ENCODE assay signal across 18 cellular contexts in genomic region chr2:230921806-230922595, GRCh38. TPM values are rescaled to one million over a fixed set of nuclear protein-coding genes. Genes with fewer than 3 reads are reported as not detected.
DNase-seq lines count a peak whose midpoint lies in the region; ATAC-seq, FAIRE-seq and TF ChIP-seq lines count a peak whose summit lies in the region.
"Had no signal": no experiment of that assay in that cellular context is flagged by ENCODE, and none has a peak within 500 bp of the region (broad histone marks: within the 10 kb centered on the region; RNA-seq: fewer than 3 reads in every experiment).

No MANE protein-coding gene starts in this region.

- H3K9me3 ChIP-seq in HepG2 (ENCODE audit: low read length) = no peaks in the 10 kb centered on the region
- H3K9me3 ChIP-seq: thyroid gland had no signal

- no peak for FAIRE-seq in HepG2 (lab: Jason Lieb, UNC)

- no peak for ATAC-seq in stimulated activated naive CD8-positive, alpha-beta T cell treated with anti-CD3 and anti-CD28 coated beads, Interleukin-15, amount 100 ng/mL, for 72 hours
- no peak for ATAC-seq in stimulated activated naive CD8-positive, alpha-beta T cell treated with anti-CD3 and anti-CD28 coated beads, Interleukin-15, Interleukin-2, amounts not matched to agents 100 U/mL and 50 U/mL, for 24 hours
- ATAC-seq in activated CD8-positive, alpha-beta T cell treated with anti-CD3 and anti-CD28 coated beads for 36 hours = no peak
- ATAC-seq in HepG2 = no peak
- no peak for ATAC-seq in SK-N-SH treated with all-trans-retinoic acid at 6 μM for 48 hours
- ATAC-seq in GM18520 (IDR thresholded peaks at IDR 0.05; ENCODE audit: unreplicated experiment) = no peak
- ATAC-seq: activated CD4-positive, CD25-positive, alpha-beta regulatory T cell treated with anti-CD3 and anti-CD28 coated beads, Interleukin-2, amount 50 U/mL, for 24 hours had no signal

- H3K27ac Mint-ChIP-seq in stimulated activated naive CD8-positive, alpha-beta T cell treated with anti-CD3 and anti-CD28 coated beads, Interleukin-15, amount 100 ng/mL, for 72 hours = no peak overlapping the region
- peak overlapping the region; percentile 35 for H3K27ac Mint-ChIP-seq in activated CD8-positive, alpha-beta T cell treated with anti-CD3 and anti-CD28 coated beads for 36 hours

- TF ChIP-seq CTCF in activated CD8-positive, alpha-beta T cell treated with anti-CD3 and anti-CD28 coated beads for 36 hours (IDR thresholded peaks at IDR 0.05) = no peak
- no peak for TF ChIP-seq CTCF in HepG2 (CRISPR knock-in tag; IDR thresholded peaks at IDR 0.05)
- TF ChIP-seq CTCF in GM20000 (IDR thresholded peaks at IDR 0.05; ENCODE audit: extremely low read depth, missing control alignments) = no peak

- no peak for TF ChIP-seq RAD21 in HepG2 (CRISPR knock-in tag; IDR thresholded peaks at IDR 0.05)

- TF ChIP-seq EP300 in HepG2 (IDR thresholded peaks at IDR 0.05; ENCODE audit: low read depth in 2 of 2, low read length in 2 of 2) (no peak), HepG2 (CRISPR knock-in tag; IDR thresholded peaks at IDR 0.05; ENCODE audit: borderline replicate concordance) (no peak)

- no peaks in the 10 kb centered on the region for H3K36me3 ChIP-seq in HepG2 (replicated peaks in 1 of 2; ENCODE audit: control insufficient read depth in 1 of 2, insufficient read depth in 2 of 2, low read length in 2 of 2)
- H3K36me3 ChIP-seq: thyroid gland had no signal

- no peaks in the 10 kb centered on the region for H3K27me3 Mint-ChIP-seq in stimulated activated naive CD8-positive, alpha-beta T cell treated with anti-CD3 and anti-CD28 coated beads, Interleukin-15, amount 100 ng/mL, for 72 hours
- peaks cover 2% of the 10 kb centered on the region for H3K27me3 Mint-ChIP-seq in activated CD8-positive, alpha-beta T cell treated with anti-CD3 and anti-CD28 coated beads for 36 hours

- POLR2A ChIA-PET in activated CD8-positive, alpha-beta T cell treated with anti-CD3 and anti-CD28 coated beads for 36 hours (lab: Charles Lee) = interaction anchor here (1.3 to 10.0 kb wide), 3 partner anchors 15 to 63 kb away, joined by 6 to 86 read pairs (median 42); no protein-coding TSS in a partner anchor
- POLR2A ChIA-PET in HepG2 (lab: Yijun Ruan, JAX) = no interaction called here

- H3K4me2 ChIP-seq in HepG2 (ENCODE audit: low read depth, low read length) = no peak overlapping the region

- in situ Hi-C loops in HepG2 (cut with HindIII; ENCODE audit: extremely low pct_ligation_motif_present, low pct_unique_long_range_greater_than_20kb) = no loop called here

- H3K27me3 ChIP-seq in HepG2 (ENCODE audit: control insufficient read depth in 1 of 2, insufficient read depth in 2 of 2, low read length in 2 of 2) = peaks cover 2 to 35% of the 10 kb centered on the region in 2 experiments; a peak in 3 of 5 replicates
- H3K27me3 ChIP-seq: thyroid gland had no signal

- no peak for DNase-seq in stimulated activated naive CD8-positive, alpha-beta T cell treated with anti-CD3 and anti-CD28 coated beads, Interleukin-15, amount 100 ng/mL, for 72 hours
- DNase-seq in stimulated activated naive CD8-positive, alpha-beta T cell treated with anti-CD3 and anti-CD28 coated beads, Interleukin-15, Interleukin-2, amounts not matched to agents 100 U/mL and 50 U/mL, for 24 hours = no peak
- peak; percentile 6 for DNase-seq in activated CD8-positive, alpha-beta T cell treated with anti-CD3 and anti-CD28 coated beads for 36 hours
- DNase-seq in HepG2 (ENCODE audit: low spot score) (no peak), GM20000 (ENCODE audit: low spot score) (no peak), hepatic stellate cell (ENCODE audit: low spot score) (no peak)
- DNase-seq: caudate nucleus, foreskin fibroblast, GM23248, MM.1S, naive B cell, NCI-H2081 treated with DMSO at 0.1 percent for 48 hours, RPMI8226, thyroid gland had no signal

- H2AFZ ChIP-seq in HepG2 (ENCODE audit: low read length) = no peak overlapping the region
- H2AFZ ChIP-seq: GM23248 had no signal

- no peak for TF ChIP-seq POLR2A in HepG2 (IDR thresholded peaks at IDR 0.05; ENCODE audit: insufficient read depth in 1 of 2, low read depth in 2 of 2, low read length in 2 of 2)

- WGBS in HepG2 (ENCODE audit: low lambda C conversion rate) = 9% methylated on average over 11 of the region's 11 CpGs

- H3K9ac ChIP-seq in HepG2 (ENCODE audit: insufficient read depth, low read depth, low read length) = no peak overlapping the region
- H3K9ac ChIP-seq: GM23248 had no signal

- H3K4me3 Mint-ChIP-seq in stimulated activated naive CD8-positive, alpha-beta T cell treated with anti-CD3 and anti-CD28 coated beads, Interleukin-15, amount 100 ng/mL, for 72 hours = peak overlapping the region; percentile 76 to 90
- H3K4me3 Mint-ChIP-seq in activated CD8-positive, alpha-beta T cell treated with anti-CD3 and anti-CD28 coated beads for 36 hours = peak overlapping the region; percentile 51
- H3K4me3 Mint-ChIP-seq: naive B cell had no signal

- H4K20me1 ChIP-seq in HepG2 (ENCODE audit: insufficient read depth, low read length) = no peaks in the 10 kb centered on the region

- peaks cover 94% of the 10 kb centered on the region for H3K4me1 Mint-ChIP-seq in stimulated activated naive CD8-positive, alpha-beta T cell treated with anti-CD3 and anti-CD28 coated beads, Interleukin-15, amount 100 ng/mL, for 72 hours
- H3K4me1 Mint-ChIP-seq in activated CD8-positive, alpha-beta T cell treated with anti-CD3 and anti-CD28 coated beads for 36 hours (ENCODE audit: low read depth) = peaks cover 83% of the 10 kb centered on the region

- intact Hi-C loops in activated CD8-positive, alpha-beta T cell treated with anti-CD3 and anti-CD28 coated beads for 36 hours (cut with micrococcal nuclease) = no loop called here
- intact Hi-C loops in HepG2 (cut with micrococcal nuclease; ENCODE audit: unreplicated experiment) = loop anchor here (2.0 to 5.0 kb wide), 2 partner anchors 57 to 75 kb away; partner anchors contain the start of gene ITM2C

- no peak overlapping the region for H3K27ac ChIP-seq in HepG2 (ENCODE audit: extremely low read length, insufficient read depth, low read length)
- H3K27ac ChIP-seq: GM23248, thyroid gland had no signal

- no peaks in the 10 kb centered on the region for H3K4me1 ChIP-seq in HepG2 (ENCODE audit: insufficient read depth, low read length)
- H3K4me1 ChIP-seq: thyroid gland had no signal

- peaks cover 5% of the 10 kb centered on the region for H3K36me3 Mint-ChIP-seq in activated CD8-positive, alpha-beta T cell treated with anti-CD3 and anti-CD28 coated beads for 36 hours (ENCODE audit: low read depth)
- H3K36me3 Mint-ChIP-seq: naive B cell had no signal

- H3K79me2 ChIP-seq in HepG2 (ENCODE audit: insufficient read depth, low read length) = no peaks in the 10 kb centered on the region

- no peak overlapping the region for H3K4me3 ChIP-seq in HepG2 (replicated peaks in 1 of 3; ENCODE audit: insufficient read depth in 1 of 3, low read depth in 2 of 3, low read length in 3 of 3)
- H3K4me3 ChIP-seq: GM23248, thyroid gland had no signal

- no peaks in the 10 kb centered on the region for H3K9me3 Mint-ChIP-seq in stimulated activated naive CD8-positive, alpha-beta T cell treated with anti-CD3 and anti-CD28 coated beads, Interleukin-15, amount 100 ng/mL, for 72 hours
- H3K9me3 Mint-ChIP-seq in activated CD8-positive, alpha-beta T cell treated with anti-CD3 and anti-CD28 coated beads for 36 hours = no peaks in the 10 kb centered on the region
- H3K9me3 Mint-ChIP-seq: naive B cell had no signal

- no TSS peak for BruUV-seq in HepG2 (replicated peaks; lab: Mats Ljungman, UMichigan)

- CTCF ChIA-PET in activated CD8-positive, alpha-beta T cell treated with anti-CD3 and anti-CD28 coated beads for 36 hours (lab: Charles Lee) = interaction anchor here (1.2 to 11.4 kb wide), 7 partner anchors 8 to 65 kb away, joined by 3 to 181 read pairs (median 8); no protein-coding TSS in a partner anchor
- CTCF ChIA-PET in HepG2 (lab: Yijun Ruan, JAX; ENCODE audit: low intra/inter-chr PET ratio, low total read pairs) = no interaction called here

RNA-seq across cellular contexts. Expression of gene GPR55, which starts 3.0 kb away (rescaled TPM):
- total RNA-seq in activated CD8-positive, alpha-beta T cell treated with anti-CD3 and anti-CD28 coated beads for 36 hours = 1 to 10 TPM; 5.0 to 5.3 TPM
- not detected in 2 replicates for total RNA-seq in HepG2 (2016; rRNA removed; fragmentation: Illumina TruSeq; extraction: Trizol)
- not detected in 2 replicates for total RNA-seq in HepG2 (2016; cell fraction: cytosol; rRNA removed; fragmentation: Illumina TruSeq; extraction: Trizol; ENCODE audit: low read depth)
- 0.04 TPM in 1 of 2 replicates, not detected in the other for total RNA-seq in HepG2 (2016; cell fraction: insoluble cytoplasmic fraction; rRNA removed; fragmentation: Illumina TruSeq; extraction: Trizol)
- total RNA-seq in HepG2 (2016; cell fraction: membrane; rRNA removed; fragmentation: Illumina TruSeq; extraction: Trizol) = not detected in 2 replicates
- not detected in 2 replicates for total RNA-seq in HepG2 (2016; cell fraction: nucleus; rRNA removed; fragmentation: Illumina TruSeq; extraction: Trizol)
- polyA plus RNA-seq in HepG2 (2011; rRNA removed) = not detected in 2 replicates
- polyA plus RNA-seq in HepG2 (2011; cell fraction: cytosol; rRNA removed) = 0.04 TPM in 1 of 2 replicates, not detected in the other
- 0.05 and 0.06 TPM in 2 replicates for polyA plus RNA-seq in HepG2 (2011; cell fraction: nucleus; rRNA removed)
- not detected in 2 replicates for polyA plus RNA-seq in HepG2 (2012)
- polyA plus RNA-seq in HepG2 (2016; cell fraction: cytosol; fragmentation: Illumina TruSeq; extraction: Trizol; ENCODE audit: low read depth) = not detected in 2 replicates
- polyA plus RNA-seq in HepG2 (2016; cell fraction: insoluble cytoplasmic fraction; fragmentation: Illumina TruSeq; extraction: Trizol; ENCODE audit: low read depth) = not detected in 2 replicates
- not detected in 2 replicates for polyA plus RNA-seq in HepG2 (2016; cell fraction: membrane; fragmentation: Illumina TruSeq; extraction: Trizol; ENCODE audit: low read depth)
- 0.18 TPM in 1 of 2 replicates, not detected in the other for polyA plus RNA-seq in HepG2 (2016; cell fraction: nucleus; fragmentation: Illumina TruSeq; extraction: Trizol; ENCODE audit: insufficient read depth, low read depth)
- 0.09 and 0.14 TPM in 2 replicates for polyA minus RNA-seq in HepG2 (2011; rRNA and poly(A)+ RNA removed; ENCODE audit: low replicate concordance)
- not detected in 2 replicates for polyA minus RNA-seq in HepG2 (2011; cell fraction: cytosol; rRNA and poly(A)+ RNA removed)
- not detected in 2 replicates for polyA minus RNA-seq in HepG2 (2011; cell fraction: nucleus; rRNA and poly(A)+ RNA removed)
- total RNA-seq: GM23248, pulmonary artery endothelial cell had no signal

RNA-seq across cellular contexts. Expression of gene ITM2C, which starts 57.3 kb away (rescaled TPM):
- 10 to 100 TPM; 43.2 to 43.4 TPM for total RNA-seq in activated CD8-positive, alpha-beta T cell treated with anti-CD3 and anti-CD28 coated beads for 36 hours
- 40.7 and 70.5 TPM in 2 replicates for total RNA-seq in HepG2 (2016; rRNA removed; fragmentation: Illumina TruSeq; extraction: Trizol)
- 13.6 and 14.1 TPM in 2 replicates for total RNA-seq in HepG2 (2016; cell fraction: cytosol; rRNA removed; fragmentation: Illumina TruSeq; extraction: Trizol; ENCODE audit: low read depth)
- total RNA-seq in HepG2 (2016; cell fraction: insoluble cytoplasmic fraction; rRNA removed; fragmentation: Illumina TruSeq; extraction: Trizol) = 40.7 and 74.0 TPM in 2 replicates
- 30.7 and 33.5 TPM in 2 replicates for total RNA-seq in HepG2 (2016; cell fraction: membrane; rRNA removed; fragmentation: Illumina TruSeq; extraction: Trizol)
- 49.2 and 56.2 TPM in 2 replicates for total RNA-seq in HepG2 (2016; cell fraction: nucleus; rRNA removed; fragmentation: Illumina TruSeq; extraction: Trizol)
- polyA plus RNA-seq in HepG2 (2011; rRNA removed) = 270 and 321 TPM in 2 replicates
- 356 TPM in 2 replicates for polyA plus RNA-seq in HepG2 (2011; cell fraction: cytosol; rRNA removed)
- polyA plus RNA-seq in HepG2 (2011; cell fraction: nucleus; rRNA removed) = 111 and 119 TPM in 2 replicates
- 124 and 196 TPM in 2 replicates for polyA plus RNA-seq in HepG2 (2012)
- 18.9 and 24.2 TPM in 2 replicates for polyA plus RNA-seq in HepG2 (2016; cell fraction: cytosol; fragmentation: Illumina TruSeq; extraction: Trizol; ENCODE audit: low read depth)
- polyA plus RNA-seq in HepG2 (2016; cell fraction: insoluble cytoplasmic fraction; fragmentation: Illumina TruSeq; extraction: Trizol; ENCODE audit: low read depth) = 53.1 and 56.4 TPM in 2 replicates
- 32.9 and 35.3 TPM in 2 replicates for polyA plus RNA-seq in HepG2 (2016; cell fraction: membrane; fragmentation: Illumina TruSeq; extraction: Trizol; ENCODE audit: low read depth)
- 111 and 121 TPM in 2 replicates for polyA plus RNA-seq in HepG2 (2016; cell fraction: nucleus; fragmentation: Illumina TruSeq; extraction: Trizol; ENCODE audit: insufficient read depth, low read depth)
- polyA minus RNA-seq in HepG2 (2011; rRNA and poly(A)+ RNA removed; ENCODE audit: low replicate concordance) = 108 and 408 TPM in 2 replicates
- 84.7 and 140 TPM in 2 replicates for polyA minus RNA-seq in HepG2 (2011; cell fraction: cytosol; rRNA and poly(A)+ RNA removed)
- polyA minus RNA-seq in HepG2 (2011; cell fraction: nucleus; rRNA and poly(A)+ RNA removed) = 20.1 and 24.2 TPM in 2 replicates
